ENCODE assay signal across 18 cellular contexts in the genomic region with DNA sequence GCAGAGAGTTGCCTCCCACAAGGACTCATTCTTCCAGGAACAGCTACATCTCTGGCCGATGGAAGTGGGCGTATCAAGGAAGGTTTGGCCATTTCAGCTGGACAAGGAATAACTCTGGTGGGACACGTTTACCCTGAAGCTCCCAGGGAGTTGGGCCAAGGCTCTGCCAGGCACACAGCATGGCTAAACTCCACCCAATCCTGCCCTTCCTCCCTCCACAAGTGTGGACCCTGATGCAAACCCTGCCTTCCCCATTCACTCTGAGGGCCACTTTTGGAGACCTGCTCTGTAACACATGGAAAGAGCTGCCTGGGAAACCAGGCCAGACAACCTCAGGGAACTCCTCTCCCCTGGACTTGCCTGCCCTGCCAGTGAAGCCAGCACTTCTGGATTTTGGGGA.
DNase-seq lines count a peak whose midpoint lies in the region; ATAC-seq and TF ChIP-seq lines count a peak whose summit lies in the region.
"Had no signal": no experiment of that assay in that cellular context is flagged by ENCODE, and none has a peak within 500 bp of the region (broad histone marks: within the 10 kb centered on the region; RNA-seq: fewer than 3 reads in every experiment).

No MANE protein-coding gene starts in this region.

- no peaks in the 10 kb centered on the region for H3K9me2 ChIP-seq in GM23248 (ENCODE audit: insufficient read depth)

- no peak for TF ChIP-seq POLR2A in spleen (IDR thresholded peaks at IDR 0.05)

- POLR2A ChIA-PET in MCF 10A (lab: Yijun Ruan, JAX), result no interaction called here

- BruUV-seq in MCF 10A (replicated peaks; lab: Mats Ljungman, UMichigan), result no TSS peak

- H3K36me3 ChIP-seq in H7 (replicated peaks; ENCODE audit: control insufficient read depth, insufficient read depth, low read length) (no peaks in the 10 kb centered on the region), spleen (no peaks in the 10 kb centered on the region), GM23248 (ENCODE audit: low read depth) (no peaks in the 10 kb centered on the region)
- H3K36me3 ChIP-seq: BE2C; BLaER1 treated with 17β-estradiol and CSF1 and Interleukin-3, amounts not matched to agents 10 nM and 100 nM had no signal

- ATAC-seq in left lobe of liver (no peak), GM18519 (IDR thresholded peaks at IDR 0.05; ENCODE audit: low FRiP score, unreplicated experiment) (no peak)
- ATAC-seq: HCT116 had no signal

- H3K36me3 Mint-ChIP-seq in MCF 10A (ENCODE audit: insufficient read depth, unreplicated experiment), result no peaks in the 10 kb centered on the region
- H3K36me3 Mint-ChIP-seq: CD14-positive monocyte; CD8-positive, alpha-beta memory T cell had no signal

- CTCF ChIA-PET in MCF 10A (lab: Yijun Ruan, JAX), result no interaction called here

- no peaks in the 10 kb centered on the region for H3K79me2 ChIP-seq in GM23248 (ENCODE audit: insufficient read depth)

- H3K4me1 Mint-ChIP-seq in MCF 10A (ENCODE audit: insufficient read depth, unreplicated experiment), result peaks cover 3% of the 10 kb centered on the region
- H3K4me1 Mint-ChIP-seq: CD14-positive monocyte; CD8-positive, alpha-beta memory T cell had no signal

- H3K4me2 ChIP-seq in GM23248 (ENCODE audit: unreplicated experiment), result no peak overlapping the region
- H3K4me2 ChIP-seq: BLaER1 treated with 17β-estradiol and CSF1 and Interleukin-3, amounts not matched to agents 10 nM and 100 nM had no signal

- TF ChIP-seq CTCF in spleen (IDR thresholded peaks at IDR 0.05 in 8 of 11, conservative IDR thresholded peaks at IDR 0.05 in 3 of 11) (no peak), MCF 10A (IDR thresholded peaks at IDR 0.05; ENCODE audit: unreplicated experiment) (no peak)

- no peak overlapping the region for H3K27ac Mint-ChIP-seq in MCF 10A (ENCODE audit: low read depth, unreplicated experiment)
- H3K27ac Mint-ChIP-seq: CD14-positive monocyte; CD4-positive, alpha-beta T cell; CD8-positive, alpha-beta memory T cell had no signal

- DNase-seq in H7, result peak; percentile 5
- DNase-seq in left lobe of liver (ENCODE audit: low spot score), result peak; percentile 23
- DNase-seq in spleen, result peak; percentile 19
- no peak for DNase-seq in MCF 10A (ENCODE audit: unreplicated experiment)
- DNase-seq in GM23248, result no peak
- DNase-seq: AML-193; BE2C; CD4-positive, alpha-beta T cell; CD8-positive, alpha-beta memory T cell; DMS53; DMS79 treated with DMSO at 0.1 percent for 48 hours; GF-D8; H9 had no signal

- H3K4me1 ChIP-seq in spleen (no peaks in the 10 kb centered on the region), GM23248 (ENCODE audit: insufficient read depth) (no peaks in the 10 kb centered on the region)
- H3K4me1 ChIP-seq: BE2C had no signal

- H3K27me3 Mint-ChIP-seq in MCF 10A (ENCODE audit: insufficient read depth, unreplicated experiment), result no peaks in the 10 kb centered on the region
- H3K27me3 Mint-ChIP-seq: CD4-positive, alpha-beta T cell had no signal

- peaks cover 18% of the 10 kb centered on the region for H3K9me3 Mint-ChIP-seq in MCF 10A (ENCODE audit: unreplicated experiment)

- H3K4me3 Mint-ChIP-seq in MCF 10A (ENCODE audit: unreplicated experiment), result no peak overlapping the region
- H3K4me3 Mint-ChIP-seq: CD14-positive monocyte; CD4-positive, alpha-beta T cell; CD8-positive, alpha-beta memory T cell; H9 had no signal

- H3K9ac ChIP-seq in GM23248, result no peak overlapping the region
- H3K9ac ChIP-seq: BLaER1 treated with 17β-estradiol and CSF1 and Interleukin-3, amounts not matched to agents 10 nM and 100 nM had no signal

- H3K27ac ChIP-seq in spleen (no peak overlapping the region), GM23248 (no peak overlapping the region)
- H3K27ac ChIP-seq: 22Rv1; BLaER1 treated with 17β-estradiol and CSF1 and Interleukin-3, amounts not matched to agents 10 nM and 100 nM had no signal

- no peaks in the 10 kb centered on the region for H4K20me1 ChIP-seq in GM23248 (ENCODE audit: insufficient read depth)
- H4K20me1 ChIP-seq: BLaER1 treated with 17β-estradiol and CSF1 and Interleukin-3, amounts not matched to agents 10 nM and 100 nM had no signal

- H3K9me3 ChIP-seq in spleen (peaks cover 0 to 27% (median 15%) of the 10 kb centered on the region in 8 donors), GM23248 (ENCODE audit: low read depth) (no peaks in the 10 kb centered on the region)
- H3K9me3 ChIP-seq: BE2C had no signal

- H3F3A ChIP-seq in GM23248 (ENCODE audit: insufficient read depth), result no peaks in the 10 kb centered on the region

- intact Hi-C loops in spleen (cut with DNase I; ENCODE audit: low total_unique reads), result no loop called here
- intact Hi-C loops in MCF 10A (cut with micrococcal nuclease), result no loop called here

- H3K27me3 ChIP-seq in H7 (ENCODE audit: control insufficient read depth, insufficient read depth, low read length) (no peaks in the 10 kb centered on the region), spleen (replicated peaks in 1 of 7) (no peaks in the 10 kb centered on the region), GM23248 (replicated peaks; ENCODE audit: insufficient read depth) (no peaks in the 10 kb centered on the region)
- H3K27me3 ChIP-seq: BE2C; BLaER1 treated with 17β-estradiol and CSF1 and Interleukin-3, amounts not matched to agents 10 nM and 100 nM had no signal

- WGBS in spleen, 5 donors, result 55 to 100% (median 72%) methylated on average over 1 to 3 of the region's 3 CpGs
- WGBS in GM23248 (ENCODE audit: low coverage in 1 of 2, low lambda C conversion rate in 2 of 2, missing lambda C conversion rate in 2 of 2), 2 experiments, result 53 to 58% methylated on average over 3 of the region's 3 CpGs

- no peak overlapping the region for H2AFZ ChIP-seq in GM23248

- in situ Hi-C loops in GM23248 (cut with MboI), result no loop called here

- H3K4me3 ChIP-seq in H7 (ENCODE audit: insufficient read depth, low read depth, low read length), result no peak overlapping the region
- H3K4me3 ChIP-seq in spleen, result no peak overlapping the region
- no peak overlapping the region for H3K4me3 ChIP-seq in GM23248
- H3K4me3 ChIP-seq: BLaER1 treated with 17β-estradiol and CSF1 and Interleukin-3, amounts not matched to agents 10 nM and 100 nM had no signal

Comparison
In these comparisons a context has a peak if more than half of its experiments do, and no peak if none do; other contexts are left out.
1. DNase-seq: peak in H7 (single experiment), left lobe of liver (single experiment) and spleen (single experiment); none in MCF 10A (single experiment) and GM23248 (single experiment).